In genomic region chrX:15724911-15725310, GRCh38 we compare ENCODE assay signal across 26 cellular contexts.
"Had no signal": no experiment of that assay in that cellular context is flagged by ENCODE, and none has a peak within 500 bp of the region (broad histone marks: within the 10 kb centered on the region; RNA-seq: fewer than 3 reads in every experiment).

No MANE protein-coding gene starts in this region.

- H3K27me3 ChIP-seq: esophagus squamous epithelium, spleen, suprapubic skin, tibial artery, upper lobe of right lung had no signal

- H3K9me3 Mint-ChIP-seq: activated CD4-positive, alpha-beta memory T cell treated with anti-CD3 and anti-CD28 coated beads for 36 hours; activated CD4-positive, alpha-beta T cell treated with anti-CD3 and anti-CD28 coated beads, Interleukin-2, amount 10 ng/mL, durations not matched to agents 24 days and 14 days; activated T-cell treated with anti-CD3 and anti-CD28 coated beads, Interleukin-2, amount 50 U/mL, for 4 hours; activated T-helper 17 cell treated with anti-CD3 and anti-CD28 coated beads, Interleukin-2, amount 50 U/mL, for 72 hours; dendritic cell treated with granulocyte-macrophage colony-stimulating factor and Interleukin-4, amounts not matched to agents 40 ng/mL and 50 ng/mL, for 4 days; natural killer cell treated with Interleukin-12 subunit alpha and Interleukin-12 subunit beta and Interleukin-15 and Interleukin-18, amount 100 ng/mL, for 72 hours; T-helper 2 cell treated with Interferon-gamma antibody and Interleukin-4, amounts not matched to agents 5 μg/mL and 100 μg/mL, for 36 hours had no signal

- H3K27ac ChIP-seq: epithelial cell of prostate, esophagus squamous epithelium, spleen, suprapubic skin, tibial artery, upper lobe of right lung had no signal

- H3K36me3 ChIP-seq: esophagus squamous epithelium, spleen, suprapubic skin, upper lobe of right lung had no signal

- ATAC-seq: left ventricle myocardium superior; mucosa of descending colon; natural killer cell treated with Interleukin-12 subunit alpha and Interleukin-12 subunit beta and Interleukin-15 and Interleukin-18, amount 100 ng/mL, for 72 hours; right cardiac atrium; upper lobe of right lung had no signal

- H3K4me3 Mint-ChIP-seq: activated CD4-positive, alpha-beta memory T cell treated with anti-CD3 and anti-CD28 coated beads for 36 hours; activated CD4-positive, alpha-beta T cell treated with anti-CD3 and anti-CD28 coated beads, Interleukin-2, amount 10 ng/mL, durations not matched to agents 24 days and 14 days; activated T-cell treated with anti-CD3 and anti-CD28 coated beads, Interleukin-2, amount 50 U/mL, for 4 hours; activated T-helper 17 cell treated with anti-CD3 and anti-CD28 coated beads, Interleukin-2, amount 50 U/mL, for 72 hours; dendritic cell treated with granulocyte-macrophage colony-stimulating factor and Interleukin-4, amounts not matched to agents 40 ng/mL and 50 ng/mL, for 4 days; natural killer cell treated with Interleukin-12 subunit alpha and Interleukin-12 subunit beta and Interleukin-15 and Interleukin-18, amount 100 ng/mL, for 72 hours; T-helper 2 cell treated with Interferon-gamma antibody and Interleukin-4, amounts not matched to agents 5 μg/mL and 100 μg/mL, for 36 hours had no signal

- DNase-seq: activated CD4-positive, alpha-beta memory T cell treated with anti-CD3 and anti-CD28 coated beads for 36 hours; activated CD4-positive, alpha-beta T cell treated with anti-CD3 and anti-CD28 coated beads, Interleukin-2, amount 10 ng/mL, durations not matched to agents 24 days and 14 days; activated CD4-positive, CD25-positive, alpha-beta regulatory T cell treated with anti-CD3 and anti-CD28 coated beads, Interleukin-2, amount 50 U/mL, for 72 hours; activated CD8-positive, alpha-beta memory T cell treated with anti-CD3 and anti-CD28 coated beads, Interleukin-2, amount 50 U/mL, for 4 hours; activated gamma-delta T cell treated with Interleukin-2 at 50 U/mL for 16 hours; activated naive CD4-positive, alpha-beta T cell treated with anti-CD3 and anti-CD28 coated beads, Interleukin-2, amount 50 U/mL, for 16 hours; activated T-cell treated with anti-CD3 and anti-CD28 coated beads, Interleukin-2, amount 50 U/mL, for 4 hours; amniotic stem cell; central memory CD4-positive, alpha-beta T cell; esophagus squamous epithelium; foreskin melanocyte; islet precursor cell; left ventricle myocardium superior; mucosa of descending colon; posterior cingulate gyrus; right cardiac atrium; spleen; stimulated activated naive CD4-positive, alpha-beta T cell; tibial artery; upper lobe of right lung had no signal

- H3K27ac Mint-ChIP-seq: activated CD4-positive, alpha-beta T cell treated with anti-CD3 and anti-CD28 coated beads, Interleukin-2, amount 10 ng/mL, durations not matched to agents 24 days and 14 days; activated T-helper 17 cell treated with anti-CD3 and anti-CD28 coated beads, Interleukin-2, amount 50 U/mL, for 72 hours; dendritic cell treated with granulocyte-macrophage colony-stimulating factor and Interleukin-4, amounts not matched to agents 40 ng/mL and 50 ng/mL, for 4 days; natural killer cell treated with Interleukin-12 subunit alpha and Interleukin-12 subunit beta and Interleukin-15 and Interleukin-18, amount 100 ng/mL, for 72 hours; T-helper 2 cell treated with Interferon-gamma antibody and Interleukin-4, amounts not matched to agents 5 μg/mL and 100 μg/mL, for 36 hours had no signal

- H3K27me3 Mint-ChIP-seq: activated CD4-positive, alpha-beta memory T cell treated with anti-CD3 and anti-CD28 coated beads for 36 hours; activated CD4-positive, alpha-beta T cell treated with anti-CD3 and anti-CD28 coated beads, Interleukin-2, amount 10 ng/mL, durations not matched to agents 24 days and 14 days; activated T-helper 17 cell treated with anti-CD3 and anti-CD28 coated beads, Interleukin-2, amount 50 U/mL, for 72 hours; dendritic cell treated with granulocyte-macrophage colony-stimulating factor and Interleukin-4, amounts not matched to agents 40 ng/mL and 50 ng/mL, for 4 days; natural killer cell treated with Interleukin-12 subunit alpha and Interleukin-12 subunit beta and Interleukin-15 and Interleukin-18, amount 100 ng/mL, for 72 hours had no signal

- H3K9me3 ChIP-seq: esophagus squamous epithelium, mucosa of descending colon, suprapubic skin, tibial artery, upper lobe of right lung had no signal

- H3K36me3 Mint-ChIP-seq: activated CD4-positive, alpha-beta memory T cell treated with anti-CD3 and anti-CD28 coated beads for 36 hours; natural killer cell treated with Interleukin-12 subunit alpha and Interleukin-12 subunit beta and Interleukin-15 and Interleukin-18, amount 100 ng/mL, for 72 hours had no signal

- H3K4me3 ChIP-seq: esophagus squamous epithelium, mucosa of descending colon, spleen, suprapubic skin, tibial artery, upper lobe of right lung had no signal

- H3K4me1 ChIP-seq: esophagus squamous epithelium, spleen, suprapubic skin, tibial artery, upper lobe of right lung had no signal
